8 cellular contexts compared by ENCODE assay signal in the genomic region with DNA sequence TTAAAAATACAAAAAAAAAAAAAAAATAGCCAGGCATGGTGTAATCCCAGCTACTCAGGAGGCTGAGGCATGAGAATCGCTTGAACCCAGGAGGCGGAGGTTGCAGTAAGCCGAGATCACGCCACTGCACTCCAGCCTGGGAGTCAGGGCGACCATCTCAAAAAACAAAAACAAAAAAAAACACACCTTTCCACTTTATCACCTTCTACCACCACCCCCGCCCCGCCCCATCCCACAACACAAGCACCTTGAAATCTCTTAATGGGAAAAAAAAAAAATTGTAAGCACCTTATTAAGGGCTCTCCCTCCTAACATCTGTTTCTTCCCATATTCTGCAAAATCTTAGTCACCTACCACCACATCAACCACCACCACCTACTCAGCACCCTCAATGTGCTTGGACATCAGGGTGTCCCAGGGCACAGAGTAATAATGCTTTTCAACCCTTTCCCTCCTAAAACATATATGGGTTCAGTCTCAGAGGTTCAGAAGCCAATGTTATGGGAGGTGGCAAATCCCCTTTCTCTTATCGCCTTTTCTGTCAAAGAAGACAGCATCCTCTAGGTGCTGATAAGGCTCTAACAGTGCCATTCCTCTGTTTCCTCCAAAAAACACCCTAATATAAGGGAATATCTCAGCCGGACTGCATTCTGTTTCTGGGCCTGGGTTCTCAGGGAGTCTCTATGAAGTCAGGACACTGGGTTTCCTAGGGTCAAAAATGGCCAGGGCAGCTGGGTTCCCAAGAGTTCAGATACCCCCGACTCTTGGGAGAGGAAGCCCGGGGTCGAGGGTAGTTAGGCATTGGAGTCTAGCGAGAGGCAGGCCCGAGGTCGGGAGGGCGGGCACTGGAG. TPM values are rescaled to one million over a fixed set of nuclear protein-coding genes. Genes with fewer than 3 reads are reported as not detected.
DNase-seq lines count a peak whose midpoint lies in the region; TF ChIP-seq lines count a peak whose summit lies in the region.

No MANE protein-coding gene starts in this region.

- H3K4me3 ChIP-seq in BLaER1, result peak overlapping the region; percentile 89
- H3K4me3 ChIP-seq in kidney epithelial cell (ENCODE audit: low read depth, low read length), result peak overlapping the region; percentile 85
- H3K4me3 ChIP-seq in tibial artery, result peak overlapping the region; percentile 60 to 96

- POLR2A ChIA-PET in HEK293T (lab: Yijun Ruan, JAX), result interaction anchor here (0.6 to 5.1 kb wide), 29 partner anchors 8 to 234 kb away, joined by 3 to 90 read pairs (median 5); a partner anchor contains a TSS

- CTCF ChIA-PET in HEK293T (lab: Yijun Ruan, JAX), result no interaction called here

- H3K27me3 Mint-ChIP-seq in HFFc6 (ENCODE audit: insufficient read depth), result 0 out of 2 replicates have a peak, but pooled peaks cover 2% of the 10 kb centered on the region
- no peaks in the 10 kb centered on the region for H3K27me3 Mint-ChIP-seq in activated T-helper 2 cell treated with anti-CD3 and anti-CD28 coated beads, Interferon-gamma antibody, Interleukin-2, Interleukin-4, amounts not matched to agents 10 μg/mL and 5 μg/mL and 100 μg/mL, durations not matched to agents 14 hours and 24 hours and 36 hours (ENCODE audit: low read depth)

- H3K9me3 ChIP-seq in BLaER1, result no peaks in the 10 kb centered on the region
- H3K9me3 ChIP-seq in tibial artery, result no peaks in the 10 kb centered on the region

- no peak for TF ChIP-seq CTCF in HFFc6 (IDR thresholded peaks at IDR 0.05)
- no peak for TF ChIP-seq CTCF in kidney epithelial cell (IDR thresholded peaks at IDR 0.05; ENCODE audit: insufficient read depth, low read length, poor library complexity, severe bottlenecking)
- no peak for TF ChIP-seq CTCF in tibial artery (IDR thresholded peaks at IDR 0.05)

- DNase-seq in HFFc6 (no peak), kidney epithelial cell (ENCODE audit: low read depth) (no peak), tibial artery (no peak), HEK293T (ENCODE audit: extremely low spot score) (no peak), NCI-H2081 (lab: John Stamatoyannopoulos, UW) (no peak), NCI-H1694 treated with DMSO at 0.1 percent for 48 hours (lab: John Stamatoyannopoulos, UW) (no peak)
- DNase-seq in activated T-helper 2 cell treated with anti-CD3 and anti-CD28 coated beads, Interferon-gamma antibody, Interleukin-2, Interleukin-4, amounts not matched to agents 10 μg/mL and 5 μg/mL and 100 μg/mL, durations not matched to agents 14 hours and 24 hours and 36 hours (ENCODE audit: low spot score), result no peak

- H3K4me1 Mint-ChIP-seq in HFFc6 (ENCODE audit: low read depth), result peaks cover 18% of the 10 kb centered on the region
- H3K4me1 Mint-ChIP-seq in activated T-helper 2 cell treated with anti-CD3 and anti-CD28 coated beads, Interferon-gamma antibody, Interleukin-2, Interleukin-4, amounts not matched to agents 10 μg/mL and 5 μg/mL and 100 μg/mL, durations not matched to agents 14 hours and 24 hours and 36 hours (ENCODE audit: low read depth), result peaks cover 10% of the 10 kb centered on the region

- peak overlapping the region; percentile 89 for H3K27ac Mint-ChIP-seq in HFFc6
- peak overlapping the region; percentile 92 for H3K27ac Mint-ChIP-seq in activated T-helper 2 cell treated with anti-CD3 and anti-CD28 coated beads, Interferon-gamma antibody, Interleukin-2, Interleukin-4, amounts not matched to agents 10 μg/mL and 5 μg/mL and 100 μg/mL, durations not matched to agents 14 hours and 24 hours and 36 hours

- H3K36me3 ChIP-seq in BLaER1, result peaks cover 40% of the 10 kb centered on the region
- H3K36me3 ChIP-seq in kidney epithelial cell (ENCODE audit: control insufficient read depth, insufficient read depth, low read length), result peaks cover 1% of the 10 kb centered on the region
- peaks cover 12 to 33% (median 23%) of the 10 kb centered on the region in 3 donors for H3K36me3 ChIP-seq in tibial artery

- H3K9ac ChIP-seq in BLaER1, result peak overlapping the region; percentile 97

- peaks cover 30% of the 10 kb centered on the region for H3K4me1 ChIP-seq in BLaER1
- H3K4me1 ChIP-seq in tibial artery, result peaks cover 0 to 18% (median 11%) of the 10 kb centered on the region in 4 donors

- peak overlapping the region; percentile 88 for H3K4me2 ChIP-seq in BLaER1

- H3K27me3 ChIP-seq in BLaER1 (no peaks in the 10 kb centered on the region), kidney epithelial cell (ENCODE audit: control insufficient read depth, insufficient read depth, low read length) (no peaks in the 10 kb centered on the region), tibial artery (no peaks in the 10 kb centered on the region)

- peak overlapping the region; percentile 95 for H3K4me3 Mint-ChIP-seq in HFFc6
- peak overlapping the region; percentile 98 for H3K4me3 Mint-ChIP-seq in activated T-helper 2 cell treated with anti-CD3 and anti-CD28 coated beads, Interferon-gamma antibody, Interleukin-2, Interleukin-4, amounts not matched to agents 10 μg/mL and 5 μg/mL and 100 μg/mL, durations not matched to agents 14 hours and 24 hours and 36 hours (ENCODE audit: low read depth)

- peaks cover 41% of the 10 kb centered on the region for H4K20me1 ChIP-seq in BLaER1

- H3K36me3 Mint-ChIP-seq in HFFc6 (ENCODE audit: low read depth), result no peaks in the 10 kb centered on the region; the same call in 1 of the 2 replicates
- peaks cover 19% of the 10 kb centered on the region for H3K36me3 Mint-ChIP-seq in activated T-helper 2 cell treated with anti-CD3 and anti-CD28 coated beads, Interferon-gamma antibody, Interleukin-2, Interleukin-4, amounts not matched to agents 10 μg/mL and 5 μg/mL and 100 μg/mL, durations not matched to agents 14 hours and 24 hours and 36 hours (ENCODE audit: low read depth)

- H3K27ac ChIP-seq in BLaER1, result peak overlapping the region; percentile 95
- peak overlapping the region; percentile 81 to 96 for H3K27ac ChIP-seq in tibial artery

- H3K9me3 Mint-ChIP-seq in HFFc6, result no peaks in the 10 kb centered on the region
- no peaks in the 10 kb centered on the region for H3K9me3 Mint-ChIP-seq in activated T-helper 2 cell treated with anti-CD3 and anti-CD28 coated beads, Interferon-gamma antibody, Interleukin-2, Interleukin-4, amounts not matched to agents 10 μg/mL and 5 μg/mL and 100 μg/mL, durations not matched to agents 14 hours and 24 hours and 36 hours

- intact Hi-C loops in activated T-helper 2 cell treated with anti-CD3 and anti-CD28 coated beads, Interferon-gamma antibody, Interleukin-2, Interleukin-4, amounts not matched to agents 10 μg/mL and 5 μg/mL and 100 μg/mL, durations not matched to agents 14 hours and 24 hours and 36 hours (cut with micrococcal nuclease), result loop anchor here (1.0 to 5.0 kb wide), 4 partner anchors 19 to 75 kb away; a partner anchor contains a TSS
- intact Hi-C loops in tibial artery (cut with DNase I; ENCODE audit: low total_unique reads), result no loop called here

TF ChIP-seq in HEK293T, 16 proteins besides CTCF, POLR2A, EP300 and RAD21 (continues in another document):
- TF ChIP-seq SP1 (IDR thresholded peaks at IDR 0.05) (no peak), LEF1 (IDR thresholded peaks at IDR 0.05; ENCODE audit: borderline replicate concordance) (no peak), HDGF (IDR thresholded peaks at IDR 0.05; ENCODE audit: borderline replicate concordance) (no peak), L3MBTL2 (conservative IDR thresholded peaks at IDR 0.05) (no peak), ZNF384 (IDR thresholded peaks at IDR 0.05) (no peak), FOXA1 (IDR thresholded peaks at IDR 0.05) (no peak), CTBP1 (IDR thresholded peaks at IDR 0.05; ENCODE audit: borderline replicate concordance) (no peak), FOXM1 (IDR thresholded peaks at IDR 0.05; ENCODE audit: borderline replicate concordance) (no peak), ELF4 (IDR thresholded peaks at IDR 0.05) (no peak), ARNT (IDR thresholded peaks at IDR 0.05) (no peak), BHLHE40 (IDR thresholded peaks at IDR 0.05; ENCODE audit: borderline replicate concordance) (no peak), FOXK2 (IDR thresholded peaks at IDR 0.05) (no peak), TARDBP (IDR thresholded peaks at IDR 0.05) (no peak), SUZ12 (IDR thresholded peaks at IDR 0.05) (no peak), NFRKB (IDR thresholded peaks at IDR 0.05) (no peak)

RNA-seq across cellular contexts. Expression of a gene that starts 0.7 kb away (rescaled TPM):
- total RNA-seq in HFFc6 (2021; fragmentation: NEBNext Ultra II Directional; extraction: Animal tissue kit (Norgen Biotek cat#: 25700)), result 10 to 100 TPM; 19.1 to 26.6 (median 23.3) TPM
- total RNA-seq in activated T-helper 2 cell treated with anti-CD3 and anti-CD28 coated beads, Interferon-gamma antibody, Interleukin-2, Interleukin-4, amounts not matched to agents 10 μg/mL and 5 μg/mL and 100 μg/mL, durations not matched to agents 14 hours and 24 hours and 36 hours, result 35.2 and 35.7 TPM in 2 replicates
- 26.9 and 36.4 TPM in 2 replicates for total RNA-seq in kidney epithelial cell

RNA-seq across cellular contexts. Expression of a gene that starts 6.0 kb away (rescaled TPM):
- 100 to 1,000 TPM; 331 to 450 (median 416) TPM for total RNA-seq in HFFc6 (2021; fragmentation: NEBNext Ultra II Directional; extraction: Animal tissue kit (Norgen Biotek cat#: 25700))
- 274 and 279 TPM in 2 replicates for total RNA-seq in activated T-helper 2 cell treated with anti-CD3 and anti-CD28 coated beads, Interferon-gamma antibody, Interleukin-2, Interleukin-4, amounts not matched to agents 10 μg/mL and 5 μg/mL and 100 μg/mL, durations not matched to agents 14 hours and 24 hours and 36 hours
- total RNA-seq in kidney epithelial cell, result 271 and 300 TPM in 2 replicates

RNA-seq across cellular contexts. Expression of a gene that starts 12.6 kb away (rescaled TPM):
- 10 to 100 TPM; 56.1 to 74.6 (median 64.8) TPM for total RNA-seq in HFFc6 (2021; fragmentation: NEBNext Ultra II Directional; extraction: Animal tissue kit (Norgen Biotek cat#: 25700))
- total RNA-seq in activated T-helper 2 cell treated with anti-CD3 and anti-CD28 coated beads, Interferon-gamma antibody, Interleukin-2, Interleukin-4, amounts not matched to agents 10 μg/mL and 5 μg/mL and 100 μg/mL, durations not matched to agents 14 hours and 24 hours and 36 hours, result 118 and 130 TPM in 2 replicates
- total RNA-seq in kidney epithelial cell, result 64.8 and 76.5 TPM in 2 replicates

RNA-seq across cellular contexts. Expression of a gene that starts 12.7 kb away (rescaled TPM):
- total RNA-seq in HFFc6 (2021; fragmentation: NEBNext Ultra II Directional; extraction: Animal tissue kit (Norgen Biotek cat#: 25700)), result 10 to 100 TPM; 12.3 to 23.6 (median 17.2) TPM
- total RNA-seq in activated T-helper 2 cell treated with anti-CD3 and anti-CD28 coated beads, Interferon-gamma antibody, Interleukin-2, Interleukin-4, amounts not matched to agents 10 μg/mL and 5 μg/mL and 100 μg/mL, durations not matched to agents 14 hours and 24 hours and 36 hours, result 45.4 and 47.2 TPM in 2 replicates
- total RNA-seq in kidney epithelial cell, result 3.4 and 4.0 TPM in 2 replicates

RNA-seq across cellular contexts. Expression of a gene that starts 19.1 kb away (rescaled TPM):
- total RNA-seq in HFFc6 (2021; fragmentation: NEBNext Ultra II Directional; extraction: Animal tissue kit (Norgen Biotek cat#: 25700)), result 10 to 100 TPM in 5 of 6 experiments, 1 to 10 TPM in 1; 9.8 to 14.2 (median 11.3) TPM
- 8.0 and 9.5 TPM in 2 replicates for total RNA-seq in activated T-helper 2 cell treated with anti-CD3 and anti-CD28 coated beads, Interferon-gamma antibody, Interleukin-2, Interleukin-4, amounts not matched to agents 10 μg/mL and 5 μg/mL and 100 μg/mL, durations not matched to agents 14 hours and 24 hours and 36 hours
- 8.0 and 8.1 TPM in 2 replicates for total RNA-seq in kidney epithelial cell
